In genomic region chrX:99095965-99096364, GRCh38 we compare ENCODE assay signal across 25 cellular contexts.
DNase-seq lines count a peak whose midpoint lies in the region; ATAC-seq, FAIRE-seq and TF ChIP-seq lines count a peak whose summit lies in the region.
"Had no signal": no experiment of that assay in that cellular context is flagged by ENCODE, and none has a peak within 500 bp of the region (broad histone marks: within the 10 kb centered on the region; RNA-seq: fewer than 3 reads in every experiment).

No MANE protein-coding gene starts in this region.

- H3K79me2 ChIP-seq in GM23338 (replicated peaks; ENCODE audit: insufficient read depth) (no peaks in the 10 kb centered on the region), H1 (ENCODE audit: control insufficient read depth in 1 of 2, insufficient read depth in 2 of 2, low read length in 2 of 2) (no peaks in the 10 kb centered on the region)

- no peak overlapping the region for H4K8ac ChIP-seq in H1 (ENCODE audit: extremely low read depth, insufficient read depth, low read length)

- no peak overlapping the region for H3K4ac ChIP-seq in H1 (replicated peaks; ENCODE audit: insufficient read length, low read depth, low read length)

- no peak overlapping the region for H2BK12ac ChIP-seq in H1 (ENCODE audit: low read depth, low read length)

- POLR2A ChIA-PET in H1 (lab: Charles Lee; ENCODE audit: partially characterized antibody): no interaction called here
- POLR2A ChIA-PET in activated CD4-positive, alpha-beta memory T cell treated with anti-CD3 and anti-CD28 coated beads, Interleukin-2, amount 10 ng/mL, durations not matched to agents 7 days and 5 days (lab: Charles Lee): no interaction called here

- peak; percentile 40; the same call in 2 of the 3 replicates for ATAC-seq in GM23338
- no peak for ATAC-seq in HG03520 (IDR thresholded peaks at IDR 0.05; ENCODE audit: unreplicated experiment)
- no peak for ATAC-seq in HG02884 (IDR thresholded peaks at IDR 0.05; ENCODE audit: unreplicated experiment)
- ATAC-seq: A549, GM12878 had no signal

- H3K27ac Mint-ChIP-seq in GM23338: no peak overlapping the region
- no peak overlapping the region for H3K27ac Mint-ChIP-seq in activated CD4-positive, alpha-beta memory T cell treated with anti-CD3 and anti-CD28 coated beads, Interleukin-2, amount 10 ng/mL, durations not matched to agents 7 days and 5 days
- H3K27ac Mint-ChIP-seq: CD14-positive monocyte; CD4-positive, alpha-beta T cell; CD8-positive, alpha-beta memory T cell; HFFc6 had no signal

- no peaks in the 10 kb centered on the region for H3F3A ChIP-seq in GM23338 (replicated peaks; ENCODE audit: low read depth)

- no peak overlapping the region for H3K4me3 ChIP-seq in GM23338
- H3K4me3 ChIP-seq in H1 (ENCODE audit: extremely low read depth in 1 of 4, insufficient read depth in 2 of 4, low read depth in 3 of 4, low read length in 4 of 4): no peak overlapping the region
- H3K4me3 ChIP-seq: A549; BLaER1 treated with 17β-estradiol and CSF1 and Interleukin-3, amounts not matched to agents 10 nM and 100 nM; GM12878 had no signal

- no peak overlapping the region for H3K9ac ChIP-seq in H1 (replicated peaks in 1 of 4; ENCODE audit: extremely low read depth in 1 of 4, low read depth in 3 of 4, low read length in 3 of 4)
- H3K9ac ChIP-seq: BLaER1 treated with 17β-estradiol and CSF1 and Interleukin-3, amounts not matched to agents 10 nM and 100 nM had no signal

- no peak overlapping the region for H2AK5ac ChIP-seq in H1 (ENCODE audit: low read depth, low read length)

- H3K27ac ChIP-seq in GM23338 (ENCODE audit: low read depth) (no peak overlapping the region), H1 (ENCODE audit: low read depth, low read length) (no peak overlapping the region)
- H3K27ac ChIP-seq: A549; BLaER1 treated with 17β-estradiol and CSF1 and Interleukin-3, amounts not matched to agents 10 nM and 100 nM had no signal

- TF ChIP-seq RAD21 in H1 (IDR thresholded peaks at IDR 0.05 in 1 of 2, conservative IDR thresholded peaks at IDR 0.05 in 1 of 2; ENCODE audit: low read depth in 2 of 2, low read length in 2 of 2): peak; percentile 2 to 15; a peak in 2 of 4 replicates

- H2AFZ ChIP-seq in GM23338 (no peak overlapping the region), H1 (ENCODE audit: low read length) (no peak overlapping the region)

- H4K5ac ChIP-seq in H1 (ENCODE audit: insufficient read length, low read depth, low read length): no peak overlapping the region

- no peaks in the 10 kb centered on the region for H3K9me3 ChIP-seq in H1 (ENCODE audit: insufficient read depth in 2 of 2, low read depth in 1 of 2, low read length in 1 of 2)
- H3K9me3 ChIP-seq: A549, BE2C had no signal

- 80% methylated on average over 1 of the region's 1 CpG; no CpG with 5 or more reads in 1 of the 2 experiments for WGBS in H1 (ENCODE audit: extremely low coverage in 1 of 2, insufficient coverage in 1 of 2, insufficient read length in 1 of 2, insufficient replicate concordance in 2 of 2, low coverage in 1 of 2, low lambda C conversion rate in 2 of 2, missing lambda C conversion rate in 1 of 2), 2 experiments

- H4K20me1 ChIP-seq in GM23338 (replicated peaks; ENCODE audit: insufficient read depth) (no peaks in the 10 kb centered on the region), H1 (replicated peaks in 1 of 2; ENCODE audit: control insufficient read depth in 1 of 2, insufficient read depth in 2 of 2, low read length in 2 of 2) (no peaks in the 10 kb centered on the region)
- H4K20me1 ChIP-seq: BLaER1 treated with 17β-estradiol and CSF1 and Interleukin-3, amounts not matched to agents 10 nM and 100 nM had no signal

- no peaks in the 10 kb centered on the region for H3K4me1 Mint-ChIP-seq in GM23338
- H3K4me1 Mint-ChIP-seq in activated CD4-positive, alpha-beta memory T cell treated with anti-CD3 and anti-CD28 coated beads, Interleukin-2, amount 10 ng/mL, durations not matched to agents 7 days and 5 days: no peaks in the 10 kb centered on the region
- H3K4me1 Mint-ChIP-seq: CD14-positive monocyte; CD8-positive, alpha-beta memory T cell had no signal

- H2BK20ac ChIP-seq in H1 (ENCODE audit: low read length): no peak overlapping the region

- H3K18ac ChIP-seq in H1 (ENCODE audit: extremely low read depth, low read length): no peak overlapping the region

- no peak overlapping the region for H2BK5ac ChIP-seq in H1 (ENCODE audit: low read depth, low read length)

- 0 out of 3 replicates have a peak, but pooled peaks cover 2% of the 10 kb centered on the region for H3K9me3 Mint-ChIP-seq in GM23338
- H3K9me3 Mint-ChIP-seq in activated CD4-positive, alpha-beta memory T cell treated with anti-CD3 and anti-CD28 coated beads, Interleukin-2, amount 10 ng/mL, durations not matched to agents 7 days and 5 days: no peaks in the 10 kb centered on the region
- H3K9me3 Mint-ChIP-seq: CD4-positive, alpha-beta T cell; CD8-positive, alpha-beta memory T cell; HFFc6 had no signal

- H3K4me1 ChIP-seq in GM23338 (ENCODE audit: insufficient read depth) (no peaks in the 10 kb centered on the region), H1 (replicated peaks in 1 of 4; ENCODE audit: control insufficient read depth in 3 of 4, insufficient read depth in 4 of 4, low read length in 3 of 4) (no peaks in the 10 kb centered on the region)
- H3K4me1 ChIP-seq: A549; BE2C; BLaER1 treated with 17β-estradiol and CSF1 and Interleukin-3, amounts not matched to agents 10 nM and 100 nM had no signal

- H3K14ac ChIP-seq in H1 (ENCODE audit: insufficient read length): no peak overlapping the region

- TF ChIP-seq EP300 in H1 (IDR thresholded peaks at IDR 0.05; ENCODE audit: borderline replicate concordance in 1 of 2, low read depth in 2 of 2, low read length in 2 of 2): no peak

- H3K27me3 ChIP-seq in GM23338 (ENCODE audit: insufficient read depth) (no peaks in the 10 kb centered on the region), H1 (replicated peaks in 1 of 4; ENCODE audit: control insufficient read depth in 3 of 4, extremely low read depth in 1 of 4, insufficient read depth in 3 of 4, low read length in 3 of 4) (no peaks in the 10 kb centered on the region)
- H3K27me3 ChIP-seq: BE2C had no signal

- no peak for TF ChIP-seq POLR2A in H1 (IDR thresholded peaks at IDR 0.05; ENCODE audit: control extremely low read depth in 1 of 2, low read depth in 2 of 2, low read length in 2 of 2)

- no peak overlapping the region for H4K91ac ChIP-seq in H1 (replicated peaks; ENCODE audit: insufficient read length, low read length)

- H3K36me3 ChIP-seq in GM23338 (ENCODE audit: insufficient read depth) (no peaks in the 10 kb centered on the region), H1 (ENCODE audit: control insufficient read depth in 2 of 4, insufficient read depth in 4 of 4, low read length in 3 of 4) (no peaks in the 10 kb centered on the region)
- H3K36me3 ChIP-seq: BE2C; BLaER1 treated with 17β-estradiol and CSF1 and Interleukin-3, amounts not matched to agents 10 nM and 100 nM had no signal

- no peak overlapping the region for H3K56ac ChIP-seq in H1 (replicated peaks; ENCODE audit: insufficient read length, low read depth, low read length)

- no peaks in the 10 kb centered on the region for H3K9me2 ChIP-seq in GM23338 (ENCODE audit: insufficient read depth)

- peak; percentile 16 for DNase-seq in GM23338 (ENCODE audit: low spot score)
- DNase-seq in H1 (ENCODE audit: low read depth in 1 of 2, low spot score in 2 of 2): no peak
- peak; percentile 60 for DNase-seq in islet precursor cell
- DNase-seq in COR-L47 (lab: John Stamatoyannopoulos, UW): no peak
- DNase-seq in activated CD4-positive, alpha-beta memory T cell treated with anti-CD3 and anti-CD28 coated beads, Interleukin-2, amount 10 ng/mL, durations not matched to agents 7 days and 5 days: no peak
- DNase-seq: 8988T; ACHN; AML-193; BE2C; Calu3; CD4-positive, alpha-beta T cell; CD8-positive, alpha-beta memory T cell; DMS53; DND-41; GDM1; GOT3; H7; HFFc6 had no signal

- no peak overlapping the region for H3K23ac ChIP-seq in H1 (ENCODE audit: insufficient read length)

- no peak overlapping the region for H2BK15ac ChIP-seq in H1 (ENCODE audit: low read length)

- CTCF ChIA-PET in H1 (lab: Charles Lee; ENCODE audit: partially characterized antibody): interaction anchor here (1.1 kb wide), 1 partner anchor 176 kb away, joined by 3 read pairs; no protein-coding TSS in a partner anchor
- CTCF ChIA-PET in activated CD4-positive, alpha-beta memory T cell treated with anti-CD3 and anti-CD28 coated beads, Interleukin-2, amount 10 ng/mL, durations not matched to agents 7 days and 5 days (lab: Charles Lee): no interaction called here

- no peaks in the 10 kb centered on the region for H3K27me3 Mint-ChIP-seq in GM23338 (ENCODE audit: insufficient read depth, low read depth, poor library complexity)
- no peaks in the 10 kb centered on the region for H3K27me3 Mint-ChIP-seq in activated CD4-positive, alpha-beta memory T cell treated with anti-CD3 and anti-CD28 coated beads, Interleukin-2, amount 10 ng/mL, durations not matched to agents 7 days and 5 days
- H3K27me3 Mint-ChIP-seq: CD4-positive, alpha-beta T cell had no signal

- no peak overlapping the region for H3K4me2 ChIP-seq in GM23338
- H3K4me2 ChIP-seq in H1 (ENCODE audit: insufficient read depth in 1 of 2, low read depth in 2 of 2, low read length in 2 of 2): no peak overlapping the region
- H3K4me2 ChIP-seq: A549; BLaER1 treated with 17β-estradiol and CSF1 and Interleukin-3, amounts not matched to agents 10 nM and 100 nM had no signal

- H3K36me3 Mint-ChIP-seq in GM23338 (ENCODE audit: low read depth): no peaks in the 10 kb centered on the region
- no peaks in the 10 kb centered on the region for H3K36me3 Mint-ChIP-seq in activated CD4-positive, alpha-beta memory T cell treated with anti-CD3 and anti-CD28 coated beads, Interleukin-2, amount 10 ng/mL, durations not matched to agents 7 days and 5 days (ENCODE audit: low read depth)
- H3K36me3 Mint-ChIP-seq: CD14-positive monocyte; CD8-positive, alpha-beta memory T cell had no signal

- H2BK120ac ChIP-seq in H1 (replicated peaks; ENCODE audit: low read depth, low read length): no peak overlapping the region

- H3K79me1 ChIP-seq in H1 (ENCODE audit: low read depth, low read length): no peaks in the 10 kb centered on the region

- H3K23me2 ChIP-seq in H1 (ENCODE audit: low read depth, low read length): no peaks in the 10 kb centered on the region

- peak; percentile 63 for FAIRE-seq in H1 (lab: Jason Lieb, UNC)
- FAIRE-seq: A549, GM12878, GM19239 had no signal

- H3K4me3 Mint-ChIP-seq in GM23338: no peak overlapping the region
- no peak overlapping the region for H3K4me3 Mint-ChIP-seq in activated CD4-positive, alpha-beta memory T cell treated with anti-CD3 and anti-CD28 coated beads, Interleukin-2, amount 10 ng/mL, durations not matched to agents 7 days and 5 days
- H3K4me3 Mint-ChIP-seq: CD14-positive monocyte; CD4-positive, alpha-beta T cell; CD8-positive, alpha-beta memory T cell; HFFc6 had no signal

- TF ChIP-seq CTCF in GM23338 (conservative IDR thresholded peaks at IDR 0.05; ENCODE audit: low read depth in 2 of 2) (peak in 1 of 2 experiments; percentile 18; a peak in 1 of 4 replicates), H1 (IDR thresholded peaks at IDR 0.05; ENCODE audit: control extremely low read depth in 1 of 3, insufficient read depth in 1 of 3, low read depth in 1 of 3, low read length in 3 of 3) (no peak)

TF ChIP-seq in GM23338, 12 proteins besides CTCF, POLR2A, EP300 and RAD21 (continues in another document):
- TF ChIP-seq JUNB (IDR thresholded peaks at IDR 0.05; ENCODE audit: unreplicated experiment): no peak

TF ChIP-seq in H1, 55 proteins besides CTCF, POLR2A, EP300 and RAD21 (continues in another document):
- no peak for TF ChIP-seq JUND (IDR thresholded peaks at IDR 0.05; ENCODE audit: low read length)
- TF ChIP-seq SP4 (IDR thresholded peaks at IDR 0.05; ENCODE audit: low read length): no peak

Comparison
In these comparisons a context has a peak if more than half of its experiments do, and no peak if none do; other contexts are left out.
1. DNase-seq: peak in GM23338 (single experiment) and islet precursor cell (single experiment); none in H1 (0 of 2), COR-L47 (single experiment) and activated CD4-positive, alpha-beta memory T cell treated with anti-CD3 and anti-CD28 coated beads, Interleukin-2, amount 10 ng/mL, durations not matched to agents 7 days and 5 days (single experiment).